20 cellular contexts compared by ENCODE assay signal in the genomic region with DNA sequence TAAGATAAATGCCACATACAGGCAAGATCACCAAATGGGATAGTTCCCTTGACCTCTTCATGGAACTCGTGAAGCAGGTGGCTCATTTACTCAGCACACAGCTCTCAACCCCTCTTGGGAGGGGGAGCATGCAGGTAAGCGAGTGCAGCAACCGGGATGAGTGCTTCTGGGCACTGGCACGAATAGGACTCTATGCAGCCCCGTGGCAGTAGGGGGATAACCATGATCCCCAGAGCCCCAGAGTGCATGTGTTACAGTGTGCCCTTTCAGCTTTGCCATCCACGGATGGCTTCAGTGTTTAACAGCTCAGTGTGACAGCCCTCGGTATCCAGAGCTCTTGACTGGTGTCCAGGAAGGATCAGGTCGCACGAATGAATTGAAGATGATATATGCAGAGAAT.
"Had no signal": no experiment of that assay in that cellular context is flagged by ENCODE, and none has a peak within 500 bp of the region (broad histone marks: within the 10 kb centered on the region; RNA-seq: fewer than 3 reads in every experiment).

No MANE protein-coding gene starts in this region.

- DNase-seq: colonic mucosa; dermis blood vessel endothelial cell; erythroblast; foreskin melanocyte; head of caudate nucleus; left colon; left ventricle myocardium superior; naive B cell; psoas muscle; sigmoid colon; stimulated activated CD4-positive, alpha-beta T cell treated with anti-CD3 and anti-CD28 coated beads, Interleukin-2, amount 100 ng/mL, for 24 hours; stimulated activated CD4-positive, alpha-beta T cell treated with anti-CD3 and anti-CD28 coated beads, Interleukin-4, amount 100 ng/mL, for 4 hours; stimulated activated naive CD4-positive, alpha-beta T cell; trophoblast cell had no signal

- H3K27me3 ChIP-seq: colonic mucosa, hepatocyte, neutrophil, sigmoid colon had no signal

- FAIRE-seq: endothelial cell of umbilical vein had no signal

- H3K4me2 ChIP-seq: hepatocyte had no signal

- H3K36me3 ChIP-seq: colonic mucosa, neutrophil, sigmoid colon had no signal

- H2AFZ ChIP-seq: hepatocyte had no signal

- H3K79me2 ChIP-seq: hepatocyte had no signal

- H3K27me3 Mint-ChIP-seq: naive B cell had no signal

- ATAC-seq: left colon, left ventricle myocardium superior, psoas muscle had no signal

- H3K4me3 ChIP-seq: colonic mucosa, hepatocyte, lung, psoas muscle, sigmoid colon, skin epidermis had no signal

- H3K36me3 Mint-ChIP-seq: naive B cell had no signal

- H3K9me3 ChIP-seq: colonic mucosa, neutrophil, sigmoid colon had no signal

- H3K27ac ChIP-seq: colonic mucosa, hepatocyte, neutrophil, psoas muscle, sigmoid colon, skin epidermis had no signal

- H3K4me3 Mint-ChIP-seq: naive B cell, nephron had no signal

- H3K27ac Mint-ChIP-seq: naive B cell, nephron had no signal

- H3K4me1 ChIP-seq: colonic mucosa, psoas muscle, sigmoid colon had no signal

- H3K9me3 Mint-ChIP-seq: nephron had no signal

- H3K4me1 Mint-ChIP-seq: naive B cell, nephron had no signal
